Comparison of ENCODE assay signal across 11 cellular contexts in the genomic region with DNA sequence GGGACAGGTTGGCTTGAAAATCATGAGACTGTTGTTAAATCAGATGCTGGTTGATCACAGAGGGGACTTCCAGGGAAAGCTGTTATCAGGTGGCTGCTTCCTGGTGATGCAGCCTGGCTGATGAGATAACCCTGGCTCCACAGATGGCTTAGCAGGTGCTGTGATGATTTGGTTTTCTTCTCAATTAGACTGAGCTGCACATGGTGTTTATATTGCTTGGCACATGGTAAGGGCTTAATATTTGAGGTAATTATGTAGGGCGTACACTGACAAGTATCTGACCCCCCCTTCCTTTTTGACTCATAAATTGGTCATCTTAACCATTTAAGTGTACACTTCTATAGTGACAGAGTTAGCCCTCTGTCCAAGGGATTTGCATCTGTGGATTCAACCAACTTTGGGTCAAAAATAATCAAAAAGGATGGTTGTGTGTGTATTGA. TPM values are rescaled to one million over a fixed set of nuclear protein-coding genes. Genes with fewer than 3 reads are reported as not detected.
DNase-seq lines count a peak whose midpoint lies in the region; ATAC-seq lines count a peak whose summit lies in the region.
"Had no signal": no experiment of that assay in that cellular context is flagged by ENCODE, and none has a peak within 500 bp of the region (broad histone marks: within the 10 kb centered on the region; RNA-seq: fewer than 3 reads in every experiment).

No MANE protein-coding gene starts in this region.

- no peaks in the 10 kb centered on the region for H3K27me3 Mint-ChIP-seq in activated T-cell treated with anti-CD3 and anti-CD28 coated beads, Interleukin-2, amount 50 U/mL, for 72 hours (ENCODE audit: low read depth)
- H3K27me3 Mint-ChIP-seq: activated naive CD8-positive, alpha-beta T cell treated with anti-CD3 and anti-CD28 coated beads, Interleukin-2, amount 10 ng/mL, durations not matched to agents 7 days and 5 days had no signal

- peak overlapping the region; percentile 79 for H3K27ac Mint-ChIP-seq in activated T-cell treated with anti-CD3 and anti-CD28 coated beads, Interleukin-2, amount 50 U/mL, for 72 hours
- H3K27ac Mint-ChIP-seq: activated naive CD8-positive, alpha-beta T cell treated with anti-CD3 and anti-CD28 coated beads, Interleukin-2, amount 10 ng/mL, durations not matched to agents 7 days and 5 days had no signal

- no peak for DNase-seq in activated T-cell treated with anti-CD3 and anti-CD28 coated beads, Interleukin-2, amount 50 U/mL, for 72 hours
- no peak for DNase-seq in activated T-cell treated with anti-CD3 and anti-CD28 coated beads, Interleukin-2, amount 50 U/mL, for 1 hour
- peak; percentile 88 for DNase-seq in NCI-H82 (lab: John Stamatoyannopoulos, UW)
- DNase-seq in dermis blood vessel endothelial cell: peak; percentile 88
- DNase-seq in pulmonary artery endothelial cell (ENCODE audit: low read depth, low spot score): peak; percentile 79
- no peak for DNase-seq in ureter (ENCODE audit: low spot score)
- DNase-seq: activated naive CD8-positive, alpha-beta T cell treated with anti-CD3 and anti-CD28 coated beads, Interleukin-2, amount 10 ng/mL, durations not matched to agents 7 days and 5 days; AML-193; stimulated activated naive CD4-positive, alpha-beta T cell had no signal

- peaks cover 31 to 58% of the 10 kb centered on the region in 2 donors for H3K36me3 Mint-ChIP-seq in activated T-cell treated with anti-CD3 and anti-CD28 coated beads, Interleukin-2, amount 50 U/mL, for 72 hours (ENCODE audit: insufficient read depth in 2 of 2)

- H3K4me3 Mint-ChIP-seq in activated T-cell treated with anti-CD3 and anti-CD28 coated beads, Interleukin-2, amount 50 U/mL, for 72 hours: no peak overlapping the region
- H3K4me3 Mint-ChIP-seq: activated naive CD8-positive, alpha-beta T cell treated with anti-CD3 and anti-CD28 coated beads, Interleukin-2, amount 10 ng/mL, durations not matched to agents 7 days and 5 days had no signal

- no peaks in the 10 kb centered on the region for H3K9me3 Mint-ChIP-seq in activated T-cell treated with anti-CD3 and anti-CD28 coated beads, Interleukin-2, amount 50 U/mL, for 72 hours
- H3K9me3 Mint-ChIP-seq: activated naive CD8-positive, alpha-beta T cell treated with anti-CD3 and anti-CD28 coated beads, Interleukin-2, amount 10 ng/mL, durations not matched to agents 7 days and 5 days had no signal

- peak in 1 of 2 donors; percentile 15 for ATAC-seq in activated T-cell treated with anti-CD3 and anti-CD28 coated beads, Interleukin-2, amount 50 U/mL, for 72 hours (replicated peaks in 1 of 2)
- ATAC-seq in GM19395 (IDR thresholded peaks at IDR 0.05; ENCODE audit: unreplicated experiment): no peak
- ATAC-seq in GM21737 (IDR thresholded peaks at IDR 0.05; ENCODE audit: unreplicated experiment): no peak

- peaks cover 41% of the 10 kb centered on the region for H3K4me1 Mint-ChIP-seq in activated T-cell treated with anti-CD3 and anti-CD28 coated beads, Interleukin-2, amount 50 U/mL, for 72 hours (ENCODE audit: low read depth)

RNA-seq across cellular contexts. Expression of gene RPS3, which starts 7.0 kb away (rescaled TPM):
- 1,000 to 10,000 TPM; 5,116 to 5,192 TPM for total RNA-seq in activated T-cell treated with anti-CD3 and anti-CD28 coated beads, Interleukin-2, amount 50 U/mL, for 72 hours
- 2,018 and 2,797 TPM in 2 replicates for total RNA-seq in dermis blood vessel endothelial cell
- 2,813 and 4,239 TPM in 2 replicates for total RNA-seq in pulmonary artery endothelial cell
- total RNA-seq in ureter: 3,031 TPM

RNA-seq across cellular contexts. Expression of gene KLHL35, which starts 26.6 kb away (rescaled TPM):
- total RNA-seq in activated T-cell treated with anti-CD3 and anti-CD28 coated beads, Interleukin-2, amount 50 U/mL, for 72 hours: 1 to 10 TPM in 1 of 2 donors, under 1 TPM in 1; 0.93 to 1.2 TPM
- total RNA-seq in dermis blood vessel endothelial cell (0.85 and 1.5 TPM in 2 replicates), pulmonary artery endothelial cell (2.0 and 2.6 TPM in 2 replicates), ureter (1.5 TPM)

RNA-seq across cellular contexts. Expression of gene ARRB1, which starts 54.9 kb away (rescaled TPM):
- total RNA-seq in activated T-cell treated with anti-CD3 and anti-CD28 coated beads, Interleukin-2, amount 50 U/mL, for 72 hours: 10 to 100 TPM; 16.7 to 18.3 TPM
- 223 and 280 TPM in 2 replicates for total RNA-seq in dermis blood vessel endothelial cell
- total RNA-seq in pulmonary artery endothelial cell: 94.5 and 156 TPM in 2 replicates
- total RNA-seq in ureter: 53.4 TPM

Comparison
In these comparisons a context has a peak if more than half of its experiments do, and no peak if none do; other contexts are left out.
1. DNase-seq: peak in NCI-H82 (single experiment), dermis blood vessel endothelial cell (single experiment) and pulmonary artery endothelial cell (single experiment); none in activated T-cell treated with anti-CD3 and anti-CD28 coated beads, Interleukin-2, amount 50 U/mL, for 72 hours (0 of 2), activated T-cell treated with anti-CD3 and anti-CD28 coated beads, Interleukin-2, amount 50 U/mL, for 1 hour (single experiment) and ureter (single experiment).